ENCODE assay signal across 8 cellular contexts in genomic region chr4:141635726-141636076, GRCh38. TPM values are rescaled to one million over a fixed set of nuclear protein-coding genes. Genes with fewer than 3 reads are reported as not detected.
DNase-seq lines count a peak whose midpoint lies in the region; ATAC-seq and TF ChIP-seq lines count a peak whose summit lies in the region.

No MANE protein-coding gene starts in this region.

- no peak for DNase-seq in activated CD4-positive, alpha-beta T cell treated with anti-CD3 and anti-CD28 coated beads for 36 hours
- no peak for DNase-seq in activated CD4-positive, alpha-beta T cell treated with anti-CD3 and anti-CD28 coated beads for 4 hours
- DNase-seq in activated CD4-positive, alpha-beta memory T cell treated with anti-CD3 and anti-CD28 coated beads, Interleukin-2, amount 10 ng/mL, durations not matched to agents 7 days and 5 days: no peak
- DNase-seq in lung (ENCODE audit: low spot score) (no peak), retina (no peak), activated gamma-delta T cell treated with Interleukin-2 at 50 U/mL for 16 hours (no peak)
- DNase-seq in activated CD4-positive, CD25-positive, alpha-beta regulatory T cell (lab: John Stamatoyannopoulos, UW): no peak

- intact Hi-C loops in activated CD4-positive, alpha-beta T cell treated with anti-CD3 and anti-CD28 coated beads for 36 hours (cut with DNase I, micrococcal nuclease): loop anchor here (2.0 to 10.0 kb wide), 6 partner anchors 69 to 1877 kb away; partner anchors contain the start of genes ZNF330 (in 2 of the 2), INPP4B (in 1 of the 2), SMARCA5 (in 1 of the 2) and USP38 (in 1 of the 2)

- H3K4me1 ChIP-seq in lung (ENCODE audit: control insufficient read depth in 2 of 2, insufficient read depth in 2 of 2, low read length in 2 of 2): no peaks in the 10 kb centered on the region

- 51 to 52% methylated on average over 5 of the region's 5 CpGs for WGBS in lung, 2 donors

- POLR2A ChIA-PET in activated CD4-positive, alpha-beta T cell treated with anti-CD3 and anti-CD28 coated beads for 36 hours (lab: Charles Lee): no interaction called here
- POLR2A ChIA-PET in activated CD4-positive, alpha-beta memory T cell treated with anti-CD3 and anti-CD28 coated beads, Interleukin-2, amount 10 ng/mL, durations not matched to agents 7 days and 5 days (lab: Charles Lee): interaction anchor here (0.8 to 1.6 kb wide), 2 partner anchors 25 to 743 kb away, joined by 3 to 5 read pairs; no protein-coding TSS in a partner anchor

- peak overlapping the region; percentile 86 for H3K4me3 Mint-ChIP-seq in activated CD4-positive, alpha-beta T cell treated with anti-CD3 and anti-CD28 coated beads for 36 hours
- H3K4me3 Mint-ChIP-seq in activated CD4-positive, alpha-beta memory T cell treated with anti-CD3 and anti-CD28 coated beads, Interleukin-2, amount 10 ng/mL, durations not matched to agents 7 days and 5 days: peak overlapping the region; percentile 91

- no peak overlapping the region for H3K27ac ChIP-seq in lung (ENCODE audit: low read depth in 1 of 2, low read length in 1 of 2)

- H3K27me3 Mint-ChIP-seq in activated CD4-positive, alpha-beta T cell treated with anti-CD3 and anti-CD28 coated beads for 36 hours: peaks cover 21% of the 10 kb centered on the region
- H3K27me3 Mint-ChIP-seq in activated CD4-positive, alpha-beta memory T cell treated with anti-CD3 and anti-CD28 coated beads, Interleukin-2, amount 10 ng/mL, durations not matched to agents 7 days and 5 days: peaks cover 6% of the 10 kb centered on the region

- no peaks in the 10 kb centered on the region for H3K36me3 Mint-ChIP-seq in activated CD4-positive, alpha-beta T cell treated with anti-CD3 and anti-CD28 coated beads for 36 hours (ENCODE audit: low read depth)
- H3K36me3 Mint-ChIP-seq in activated CD4-positive, alpha-beta memory T cell treated with anti-CD3 and anti-CD28 coated beads, Interleukin-2, amount 10 ng/mL, durations not matched to agents 7 days and 5 days (ENCODE audit: low read depth): peaks cover 2% of the 10 kb centered on the region

- no peak for TF ChIP-seq CTCF in lung (IDR thresholded peaks at IDR 0.05; ENCODE audit: control extremely low read depth, extremely low read depth)

- H3K36me3 ChIP-seq in lung (ENCODE audit: control insufficient read depth in 2 of 2, insufficient read depth in 2 of 2, low read length in 2 of 2): no peaks in the 10 kb centered on the region

- no peak for ATAC-seq in activated CD4-positive, alpha-beta T cell treated with anti-CD3 and anti-CD28 coated beads for 36 hours
- ATAC-seq in HG02852 (IDR thresholded peaks at IDR 0.05; ENCODE audit: unreplicated experiment) (peak; percentile 49), lung (ENCODE audit: insufficient read depth, low FRiP score) (no peak)

- H3K27me3 ChIP-seq in lung (ENCODE audit: control insufficient read depth, insufficient read depth): no peaks in the 10 kb centered on the region

- no peaks in the 10 kb centered on the region for H3K9me3 ChIP-seq in lung (ENCODE audit: control insufficient read depth in 2 of 2, insufficient read depth in 1 of 2, low read length in 1 of 2)

- H3K4me1 Mint-ChIP-seq in activated CD4-positive, alpha-beta T cell treated with anti-CD3 and anti-CD28 coated beads for 36 hours: peaks cover 18% of the 10 kb centered on the region
- peaks cover 26% of the 10 kb centered on the region for H3K4me1 Mint-ChIP-seq in activated CD4-positive, alpha-beta memory T cell treated with anti-CD3 and anti-CD28 coated beads, Interleukin-2, amount 10 ng/mL, durations not matched to agents 7 days and 5 days

- peak overlapping the region; percentile 42 for H3K27ac Mint-ChIP-seq in activated CD4-positive, alpha-beta T cell treated with anti-CD3 and anti-CD28 coated beads for 36 hours
- no peak overlapping the region for H3K27ac Mint-ChIP-seq in activated CD4-positive, alpha-beta memory T cell treated with anti-CD3 and anti-CD28 coated beads, Interleukin-2, amount 10 ng/mL, durations not matched to agents 7 days and 5 days

- H3K9me3 Mint-ChIP-seq in activated CD4-positive, alpha-beta T cell treated with anti-CD3 and anti-CD28 coated beads for 36 hours (ENCODE audit: low read depth): no peaks in the 10 kb centered on the region
- H3K9me3 Mint-ChIP-seq in activated CD4-positive, alpha-beta memory T cell treated with anti-CD3 and anti-CD28 coated beads, Interleukin-2, amount 10 ng/mL, durations not matched to agents 7 days and 5 days: no peaks in the 10 kb centered on the region

- H3K4me3 ChIP-seq in lung: peak overlapping the region; percentile 82

- CTCF ChIA-PET in activated CD4-positive, alpha-beta T cell treated with anti-CD3 and anti-CD28 coated beads for 36 hours (lab: Charles Lee): interaction anchor here (0.6 to 1.2 kb wide), 2 partner anchors 17 to 504 kb away, joined by 3 to 4 read pairs; no protein-coding TSS in a partner anchor
- CTCF ChIA-PET in activated CD4-positive, alpha-beta memory T cell treated with anti-CD3 and anti-CD28 coated beads, Interleukin-2, amount 10 ng/mL, durations not matched to agents 7 days and 5 days (lab: Charles Lee): no interaction called here

RNA-seq across cellular contexts. Expression of gene IL15, which starts 0.7 kb away (rescaled TPM):
- 1 to 10 TPM in 1 of 2 experiments, under 1 TPM in 1; 0.37 to 1.1 TPM for total RNA-seq in activated CD4-positive, alpha-beta T cell treated with anti-CD3 and anti-CD28 coated beads for 36 hours
- 1 to 10 TPM; 3.9 to 4.0 TPM for total RNA-seq in activated CD4-positive, alpha-beta memory T cell treated with anti-CD3 and anti-CD28 coated beads, Interleukin-2, amount 10 ng/mL, durations not matched to agents 7 days and 5 days
- 10 to 100 TPM in 1 of 2 donors, 1 to 10 TPM in 1; 5.6 to 10.6 TPM for total RNA-seq in lung
- 10 to 100 TPM in 1 of 2 donors, 1 to 10 TPM in 1; 4.7 to 12.5 TPM for polyA plus RNA-seq in lung
